8 cellular contexts compared by ENCODE assay signal in the genomic region with DNA sequence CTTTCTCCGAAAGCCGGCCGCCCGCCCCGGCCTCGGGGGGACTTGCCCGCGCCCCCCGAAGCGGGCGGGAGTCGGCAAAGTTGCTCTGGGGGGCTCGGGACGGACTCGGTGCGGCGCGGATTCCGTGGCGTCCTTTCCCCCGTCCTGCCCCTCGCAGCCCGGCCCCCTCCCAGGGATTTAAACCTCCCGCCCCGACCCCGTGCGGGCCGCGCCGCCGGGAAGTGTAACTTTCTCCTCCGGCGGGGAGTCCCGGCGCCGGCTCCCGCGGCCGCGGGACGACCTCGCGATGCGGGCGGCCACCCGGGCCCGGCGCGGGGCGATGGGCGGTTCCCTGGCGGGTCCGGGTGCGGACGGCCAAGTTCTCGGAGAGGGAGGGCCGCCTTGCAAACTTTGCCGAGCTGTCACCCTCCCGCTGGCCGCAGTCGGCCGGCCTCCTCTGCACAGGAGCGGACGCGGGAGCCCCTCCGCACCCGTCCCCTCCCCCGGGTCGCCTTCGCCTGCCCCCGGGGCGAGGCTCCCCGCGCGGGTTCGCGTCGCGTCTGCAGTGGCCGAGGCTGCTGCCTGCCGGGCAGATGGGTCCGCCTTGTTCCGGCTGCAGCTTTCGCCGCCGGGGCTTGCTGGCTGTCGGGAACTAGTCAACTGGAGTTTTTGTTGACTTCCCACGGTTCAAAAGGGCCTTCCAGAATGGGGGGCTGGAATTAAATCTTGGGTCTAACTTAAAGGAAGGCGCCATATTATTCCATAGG.
DNase-seq lines count a peak whose midpoint lies in the region; ATAC-seq and TF ChIP-seq lines count a peak whose summit lies in the region.

No MANE protein-coding gene starts in this region.

- H3K4me3 ChIP-seq in cardiac fibroblast (replicated peaks in 1 of 2; ENCODE audit: low read depth in 2 of 2, low read length in 2 of 2): peak overlapping the region; percentile 75 to 96

- TF ChIP-seq CTCF in cardiac fibroblast (IDR thresholded peaks at IDR 0.05; ENCODE audit: low read depth, low read length): no peak

- peak; percentile 47 for DNase-seq in activated CD4-positive, CD25-positive, alpha-beta regulatory T cell treated with anti-CD3 and anti-CD28 coated beads, Interleukin-2, amount 50 U/mL, for 72 hours
- DNase-seq in T-helper 2 cell (peak; percentile 6 to 30 (median 10)), cardiac fibroblast (ENCODE audit: low read depth in 2 of 2) (peak; percentile 24 to 29), kidney tubule cell (ENCODE audit: low spot score) (peak; percentile 29), NCI-H187 treated with DMSO at 0.1 percent for 48 hours (lab: John Stamatoyannopoulos, UW) (no peak), putamen (ENCODE audit: low spot score) (no peak)
- peak; percentile 15 for DNase-seq in stimulated activated CD4-positive, alpha-beta T cell treated with anti-CD3 and anti-CD28 coated beads, Interleukin-4, amount 100 ng/mL, for 24 hours

- no peak for ATAC-seq in activated CD4-positive, CD25-positive, alpha-beta regulatory T cell treated with anti-CD3 and anti-CD28 coated beads, Interleukin-2, amount 50 U/mL, for 24 hours

Comparison
In these comparisons a context has a peak if more than half of its experiments do, and no peak if none do; other contexts are left out.
1. DNase-seq: peak in activated CD4-positive, CD25-positive, alpha-beta regulatory T cell treated with anti-CD3 and anti-CD28 coated beads, Interleukin-2, amount 50 U/mL, for 72 hours (single experiment), T-helper 2 cell (5 of 5), cardiac fibroblast (2 of 2), kidney tubule cell (single experiment) and stimulated activated CD4-positive, alpha-beta T cell treated with anti-CD3 and anti-CD28 coated beads, Interleukin-4, amount 100 ng/mL, for 24 hours (single experiment); none in NCI-H187 treated with DMSO at 0.1 percent for 48 hours (single experiment) and putamen (single experiment).